In genomic region chr2:42659601-42660000, GRCh38 we compare ENCODE assay signal across 18 cellular contexts.
A peak's percentile ranks its signal among the peaks of the same experiment; 100 is the strongest.
DNase-seq lines count a peak whose midpoint lies in the region; ATAC-seq, FAIRE-seq and TF ChIP-seq lines count a peak whose summit lies in the region.
"Had no signal": no experiment of that assay in that cellular context is flagged by ENCODE, and none has a peak within 500 bp of the region (broad histone marks: within the 10 kb centered on the region; RNA-seq: fewer than 3 reads in every experiment).

No MANE protein-coding gene starts in this region.

- H3K27ac ChIP-seq in endodermal cell (ENCODE audit: low read depth, low read length) (no peak overlapping the region), upper lobe of right lung (no peak overlapping the region)
- H3K27ac ChIP-seq: BLaER1, gastrocnemius medialis, RWPE1 had no signal

- H3K9me3 Mint-ChIP-seq in endodermal cell: no peaks in the 10 kb centered on the region
- H3K9me3 Mint-ChIP-seq in nephron progenitor cell: no peaks in the 10 kb centered on the region
- H3K9me3 Mint-ChIP-seq: activated naive CD4-positive, alpha-beta T cell treated with anti-CD3 and anti-CD28 coated beads, Interleukin-2, amount 50 U/mL, for 24 hours; neural crest cell had no signal

- H3K36me3 Mint-ChIP-seq in endodermal cell (ENCODE audit: low read depth) (peaks cover 43% of the 10 kb centered on the region), nephron progenitor cell (ENCODE audit: low read depth) (peaks cover 48% of the 10 kb centered on the region)

- H3K27me3 Mint-ChIP-seq in endodermal cell (ENCODE audit: insufficient read depth) (no peaks in the 10 kb centered on the region), nephron progenitor cell (ENCODE audit: low read depth, poor library complexity) (no peaks in the 10 kb centered on the region)
- H3K27me3 Mint-ChIP-seq: activated naive CD4-positive, alpha-beta T cell treated with anti-CD3 and anti-CD28 coated beads, Interleukin-2, amount 50 U/mL, for 24 hours had no signal

- H3K36me3 ChIP-seq in endodermal cell (ENCODE audit: control insufficient read depth, insufficient read depth, low read length): peaks cover 66% of the 10 kb centered on the region
- H3K36me3 ChIP-seq in upper lobe of right lung: peaks cover 30% of the 10 kb centered on the region

- peak; percentile 56 for FAIRE-seq in G401.6 (lab: Jason Lieb, UNC)
- FAIRE-seq: HTR-8/SVneo had no signal

- intact Hi-C loops in upper lobe of right lung (cut with DNase I): no loop called here

- no peak overlapping the region for H3K9ac ChIP-seq in endodermal cell (ENCODE audit: extremely low read depth, low read length, poor library complexity, severe bottlenecking)
- H3K9ac ChIP-seq: BLaER1 had no signal

- H3K4me1 Mint-ChIP-seq in endodermal cell (peaks cover 23% of the 10 kb centered on the region), nephron progenitor cell (peaks cover 18% of the 10 kb centered on the region)

- H3K9me3 ChIP-seq in endodermal cell (ENCODE audit: control insufficient read depth, low read length): no peaks in the 10 kb centered on the region
- no peaks in the 10 kb centered on the region for H3K9me3 ChIP-seq in upper lobe of right lung
- H3K9me3 ChIP-seq: BLaER1, gastrocnemius medialis had no signal

- no peak for ATAC-seq in upper lobe of right lung
- ATAC-seq: gastrocnemius medialis, right cardiac atrium had no signal

- DNase-seq in NCI-H526 (lab: John Stamatoyannopoulos, UW) (peak; percentile 30 to 65), endodermal cell (no peak), nephron progenitor cell (no peak), upper lobe of right lung (no peak), erythroblast (lab: John Stamatoyannopoulos, UW) (no peak), AG08395 (ENCODE audit: low spot score) (no peak)
- DNase-seq: activated CD8-positive, alpha-beta memory T cell treated with anti-CD3 and anti-CD28 coated beads, Interleukin-2, amount 50 U/mL, for 4 hours; DMS53; gastrocnemius medialis; NCI-H2081 treated with DMSO at 0.1 percent for 48 hours; NCI-H774; right cardiac atrium had no signal

- H3K4me3 ChIP-seq in endodermal cell (ENCODE audit: low read length): no peak overlapping the region
- no peak overlapping the region for H3K4me3 ChIP-seq in upper lobe of right lung
- H3K4me3 ChIP-seq: BLaER1, gastrocnemius medialis had no signal

- no peak for TF ChIP-seq POLR2A in erythroblast (IDR thresholded peaks at IDR 0.05; ENCODE audit: low read length)

- WGBS in endodermal cell (ENCODE audit: insufficient coverage in 1 of 2, insufficient read length in 1 of 2), 2 experiments: 70 to 91% methylated on average over 2 to 3 of the region's 4 CpGs

- TF ChIP-seq CTCF in endodermal cell (conservative IDR thresholded peaks at IDR 0.05): no peak
- no peak for TF ChIP-seq CTCF in nephron progenitor cell (IDR thresholded peaks at IDR 0.05)
- no peak for TF ChIP-seq CTCF in upper lobe of right lung (IDR thresholded peaks at IDR 0.05)

- no peaks in the 10 kb centered on the region for H3K27me3 ChIP-seq in endodermal cell (ENCODE audit: control insufficient read depth, insufficient read depth, low read length, poor library complexity, severe bottlenecking)
- H3K27me3 ChIP-seq in upper lobe of right lung: no peaks in the 10 kb centered on the region
- H3K27me3 ChIP-seq: BLaER1, gastrocnemius medialis had no signal

- H3K4me3 Mint-ChIP-seq in endodermal cell (no peak overlapping the region), nephron progenitor cell (no peak overlapping the region)
- H3K4me3 Mint-ChIP-seq: activated naive CD4-positive, alpha-beta T cell treated with anti-CD3 and anti-CD28 coated beads, Interleukin-2, amount 50 U/mL, for 24 hours; neural crest cell had no signal

- H3K27ac Mint-ChIP-seq in endodermal cell: peak overlapping the region; percentile 77
- H3K27ac Mint-ChIP-seq in nephron progenitor cell: peak overlapping the region; percentile 52
- H3K27ac Mint-ChIP-seq: activated naive CD4-positive, alpha-beta T cell treated with anti-CD3 and anti-CD28 coated beads, Interleukin-2, amount 50 U/mL, for 24 hours had no signal

- H3K4me1 ChIP-seq in endodermal cell (ENCODE audit: control insufficient read depth, insufficient read depth, low read length) (peaks cover 3% of the 10 kb centered on the region), upper lobe of right lung (peaks cover 5% of the 10 kb centered on the region)
- H3K4me1 ChIP-seq: gastrocnemius medialis had no signal

Comparison
In these comparisons a context has a peak if more than half of its experiments do, and no peak if none do; other contexts are left out.
1. DNase-seq: peak in NCI-H526 (2 of 2); none in endodermal cell (single experiment), nephron progenitor cell (single experiment), upper lobe of right lung (single experiment), erythroblast (0 of 2) and AG08395 (single experiment).